20 cellular contexts compared by ENCODE assay signal in the genomic region with DNA sequence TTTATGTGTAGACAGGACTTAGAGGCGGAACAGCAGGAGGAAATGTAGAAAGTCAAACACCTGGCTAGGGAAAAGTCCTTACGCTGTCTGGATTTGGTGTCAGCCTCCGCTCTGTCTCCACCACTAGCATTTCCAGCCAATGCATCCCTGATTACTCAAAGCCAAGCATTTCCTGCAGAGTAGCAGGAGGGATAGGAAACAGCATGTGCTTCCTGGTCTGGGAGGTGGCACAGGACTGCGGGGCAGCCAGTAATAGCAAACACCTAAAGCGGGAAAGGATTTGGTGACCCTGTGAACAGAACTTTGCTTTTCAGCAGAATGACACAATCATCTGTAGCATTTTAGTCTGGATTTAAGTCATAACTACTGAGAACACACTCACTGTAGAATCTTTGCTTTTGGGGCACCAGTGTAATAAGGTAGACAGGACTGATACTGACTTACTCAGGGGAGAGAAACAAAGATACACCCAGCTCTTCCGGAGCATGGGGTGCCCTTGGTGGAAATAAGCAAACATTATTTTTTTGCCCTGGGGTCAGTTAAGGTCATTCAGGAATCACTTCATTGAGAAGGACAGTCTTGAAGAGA.
DNase-seq lines count a peak whose midpoint lies in the region; ATAC-seq and TF ChIP-seq lines count a peak whose summit lies in the region.
"Had no signal": no experiment of that assay in that cellular context is flagged by ENCODE, and none has a peak within 500 bp of the region (broad histone marks: within the 10 kb centered on the region; RNA-seq: fewer than 3 reads in every experiment).

No MANE protein-coding gene starts in this region.

- H3K4me3 ChIP-seq in GM23338 (no peak overlapping the region), choroid plexus epithelial cell (ENCODE audit: low read depth, low read length) (no peak overlapping the region)
- H3K4me3 ChIP-seq: BLaER1, breast epithelium, esophagus squamous epithelium, psoas muscle had no signal

- DNase-seq in NCI-H2227 (lab: John Stamatoyannopoulos, UW; ENCODE audit: unreplicated experiment) (peak; percentile 1), NCI-H2227 treated with DMSO at 0.1 percent for 48 hours (lab: John Stamatoyannopoulos, UW) (no peak), GM23338 (ENCODE audit: low spot score) (peak; percentile 28), choroid plexus epithelial cell (ENCODE audit: low read depth) (peak; percentile 41), lung microvascular endothelial cell (ENCODE audit: low read depth in 2 of 2) (peak; percentile 67 to 97), DMS79 treated with DMSO at 0.1 percent for 48 hours (lab: John Stamatoyannopoulos, UW) (no peak), cerebellar nuclear complex (lab: John Stamatoyannopoulos, UW) (no peak)
- DNase-seq: activated CD4-positive, alpha-beta T cell treated with anti-CD3 and anti-CD28 coated beads for 1 hour; esophagus squamous epithelium; Kasumi-1; NCI-H1105 treated with DMSO at 0.1 percent for 48 hours; nephron progenitor cell; psoas muscle; SK-N-SH; T1000 had no signal

- peak; percentile 77 for ATAC-seq in GM23338
- ATAC-seq in stimulated activated memory B cell treated with anti-CD40 and anti-IgM and Interleukin-4, amounts not matched to agents 10 μg/mL and 1 μg/mL and 100 μg/mL, for 72 hours = no peak
- ATAC-seq: Panc1, psoas muscle had no signal

- no peaks in the 10 kb centered on the region for H3K9me3 Mint-ChIP-seq in GM23338
- no peaks in the 10 kb centered on the region for H3K9me3 Mint-ChIP-seq in stimulated activated memory B cell treated with anti-CD40 and anti-IgM and Interleukin-4, amounts not matched to agents 10 μg/mL and 1 μg/mL and 100 μg/mL, for 72 hours

- H3K4me1 Mint-ChIP-seq in GM23338 = peaks cover 9% of the 10 kb centered on the region
- peaks cover 2% of the 10 kb centered on the region for H3K4me1 Mint-ChIP-seq in stimulated activated memory B cell treated with anti-CD40 and anti-IgM and Interleukin-4, amounts not matched to agents 10 μg/mL and 1 μg/mL and 100 μg/mL, for 72 hours
- H3K4me1 Mint-ChIP-seq: nephron progenitor cell had no signal

- H3K9me2 ChIP-seq in GM23338 (ENCODE audit: insufficient read depth) = no peaks in the 10 kb centered on the region; the same call in 1 of the 2 replicates
- H3K9me2 ChIP-seq: SK-N-SH had no signal

- H3K4me1 ChIP-seq in GM23338 (ENCODE audit: insufficient read depth) = 0 out of 2 replicates have a peak, but pooled peaks cover 4% of the 10 kb centered on the region
- H3K4me1 ChIP-seq: BLaER1, breast epithelium, psoas muscle had no signal

- H3K4me3 Mint-ChIP-seq in GM23338 = no peak overlapping the region
- H3K4me3 Mint-ChIP-seq in stimulated activated memory B cell treated with anti-CD40 and anti-IgM and Interleukin-4, amounts not matched to agents 10 μg/mL and 1 μg/mL and 100 μg/mL, for 72 hours = no peak overlapping the region
- H3K4me3 Mint-ChIP-seq: activated naive CD8-positive, alpha-beta T cell; nephron progenitor cell had no signal

- H3K4me2 ChIP-seq in GM23338 = no peak overlapping the region
- H3K4me2 ChIP-seq: BLaER1, SK-N-SH had no signal

- H3K79me2 ChIP-seq in GM23338 (replicated peaks; ENCODE audit: insufficient read depth) = no peaks in the 10 kb centered on the region

- H3K36me3 Mint-ChIP-seq in GM23338 (ENCODE audit: low read depth) = no peaks in the 10 kb centered on the region
- H3K36me3 Mint-ChIP-seq in stimulated activated memory B cell treated with anti-CD40 and anti-IgM and Interleukin-4, amounts not matched to agents 10 μg/mL and 1 μg/mL and 100 μg/mL, for 72 hours = no peaks in the 10 kb centered on the region
- H3K36me3 Mint-ChIP-seq: activated naive CD8-positive, alpha-beta T cell had no signal

- H3K27ac ChIP-seq in GM23338 (ENCODE audit: low read depth) = no peak overlapping the region
- H3K27ac ChIP-seq: BLaER1, psoas muscle had no signal

- H2AFZ ChIP-seq in GM23338 = peak overlapping the region; percentile 72; the same call in 1 of the 2 replicates

- no peaks in the 10 kb centered on the region for H3F3A ChIP-seq in GM23338 (replicated peaks; ENCODE audit: low read depth)

- H3K36me3 ChIP-seq in GM23338 (ENCODE audit: insufficient read depth) = no peaks in the 10 kb centered on the region
- H3K36me3 ChIP-seq: BLaER1, breast epithelium, esophagus squamous epithelium had no signal

- H3K27ac Mint-ChIP-seq in GM23338 = no peak overlapping the region
- no peak overlapping the region for H3K27ac Mint-ChIP-seq in stimulated activated memory B cell treated with anti-CD40 and anti-IgM and Interleukin-4, amounts not matched to agents 10 μg/mL and 1 μg/mL and 100 μg/mL, for 72 hours
- H3K27ac Mint-ChIP-seq: nephron progenitor cell had no signal

- no peaks in the 10 kb centered on the region for H4K20me1 ChIP-seq in GM23338 (replicated peaks; ENCODE audit: insufficient read depth)
- H4K20me1 ChIP-seq: BLaER1 had no signal

- TF ChIP-seq CTCF in GM23338 (conservative IDR thresholded peaks at IDR 0.05; ENCODE audit: low read depth in 2 of 2) (no peak), choroid plexus epithelial cell (conservative IDR thresholded peaks at IDR 0.05; ENCODE audit: low read depth, low read length) (no peak)

- no peaks in the 10 kb centered on the region for H3K27me3 Mint-ChIP-seq in GM23338 (ENCODE audit: insufficient read depth, low read depth, poor library complexity)
- H3K27me3 Mint-ChIP-seq in stimulated activated memory B cell treated with anti-CD40 and anti-IgM and Interleukin-4, amounts not matched to agents 10 μg/mL and 1 μg/mL and 100 μg/mL, for 72 hours = peaks cover 29% of the 10 kb centered on the region

- no peaks in the 10 kb centered on the region for H3K27me3 ChIP-seq in GM23338 (ENCODE audit: insufficient read depth)
- H3K27me3 ChIP-seq: BLaER1, breast epithelium, esophagus squamous epithelium had no signal

TF ChIP-seq in GM23338, 12 proteins besides CTCF, POLR2A, EP300 and RAD21:
- no peak for TF ChIP-seq ZNF331 (CRISPR knock-in tag; IDR thresholded peaks at IDR 0.05; ENCODE audit: low read depth)
- TF ChIP-seq REST (IDR thresholded peaks at IDR 0.05; ENCODE audit: unreplicated experiment) = no peak
- TF ChIP-seq JUNB (IDR thresholded peaks at IDR 0.05; ENCODE audit: unreplicated experiment) = no peak

Comparison
In these comparisons a context has a peak if more than half of its experiments do, and no peak if none do; other contexts are left out.
1. DNase-seq: peak in NCI-H2227 (single experiment), GM23338 (single experiment), choroid plexus epithelial cell (single experiment) and lung microvascular endothelial cell (2 of 2); none in NCI-H2227 treated with DMSO at 0.1 percent for 48 hours (single experiment), DMS79 treated with DMSO at 0.1 percent for 48 hours (single experiment) and cerebellar nuclear complex (0 of 2).